In genomic region chr2:234419726-234420125, GRCh38 we compare ENCODE assay signal across 20 cellular contexts.
"Had no signal": no experiment of that assay in that cellular context is flagged by ENCODE, and none has a peak within 500 bp of the region (broad histone marks: within the 10 kb centered on the region; RNA-seq: fewer than 3 reads in every experiment).

No MANE protein-coding gene starts in this region.

- H3K36me3 Mint-ChIP-seq: brain had no signal

- DNase-seq: activated CD4-positive, alpha-beta T cell treated with anti-CD3 and anti-CD28 coated beads, Interleukin-2, amount 50 U/mL, for 4 hours; activated effector memory CD4-positive, alpha-beta T cell treated with anti-CD3 and anti-CD28 coated beads, Interleukin-2, amount 50 U/mL, for 16 hours; activated naive CD8-positive, alpha-beta T cell treated with anti-CD3 and anti-CD28 coated beads for 36 hours; activated T-cell treated with anti-CD3 and anti-CD28 coated beads, Interleukin-2, amount 50 U/mL, for 48 hours; central memory CD4-positive, alpha-beta T cell; effector CD4-positive, alpha-beta T cell; esophagus squamous epithelium; hypothalamus; kidney glomerular epithelial cell; ovary; sigmoid colon; stimulated activated CD4-positive, alpha-beta T cell treated with anti-CD3 and anti-CD28 coated beads, Interleukin-1b, Interleukin-23, amount 100 ng/mL, for 48 hours; SW 1271; T1000; thyroid gland; uterus had no signal

- H3K4me1 ChIP-seq: thyroid gland, uterus had no signal

- H3K27me3 Mint-ChIP-seq: activated naive CD8-positive, alpha-beta T cell treated with anti-CD3 and anti-CD28 coated beads for 36 hours had no signal

- ATAC-seq: activated CD4-positive, CD25-positive, alpha-beta regulatory T cell treated with anti-CD3 and anti-CD28 coated beads, Interleukin-2, amount 50 U/mL, for 24 hours had no signal

- H3K36me3 ChIP-seq: esophagus squamous epithelium, neural progenitor cell, ovary, sigmoid colon, thyroid gland, uterus had no signal

- H3K9me3 ChIP-seq: esophagus squamous epithelium, ovary, thyroid gland, uterus had no signal

- H3K4me3 Mint-ChIP-seq: activated naive CD8-positive, alpha-beta T cell treated with anti-CD3 and anti-CD28 coated beads for 36 hours; brain; neural progenitor cell had no signal

- H3K4me3 ChIP-seq: coronary artery, esophagus squamous epithelium, neural progenitor cell, ovary, sigmoid colon, thyroid gland, uterus had no signal

- H3K27me3 ChIP-seq: esophagus squamous epithelium, neural progenitor cell, ovary, sigmoid colon, thyroid gland, uterus had no signal

- H3K27ac Mint-ChIP-seq: brain had no signal
